8 cellular contexts compared by ENCODE assay signal in the genomic region with DNA sequence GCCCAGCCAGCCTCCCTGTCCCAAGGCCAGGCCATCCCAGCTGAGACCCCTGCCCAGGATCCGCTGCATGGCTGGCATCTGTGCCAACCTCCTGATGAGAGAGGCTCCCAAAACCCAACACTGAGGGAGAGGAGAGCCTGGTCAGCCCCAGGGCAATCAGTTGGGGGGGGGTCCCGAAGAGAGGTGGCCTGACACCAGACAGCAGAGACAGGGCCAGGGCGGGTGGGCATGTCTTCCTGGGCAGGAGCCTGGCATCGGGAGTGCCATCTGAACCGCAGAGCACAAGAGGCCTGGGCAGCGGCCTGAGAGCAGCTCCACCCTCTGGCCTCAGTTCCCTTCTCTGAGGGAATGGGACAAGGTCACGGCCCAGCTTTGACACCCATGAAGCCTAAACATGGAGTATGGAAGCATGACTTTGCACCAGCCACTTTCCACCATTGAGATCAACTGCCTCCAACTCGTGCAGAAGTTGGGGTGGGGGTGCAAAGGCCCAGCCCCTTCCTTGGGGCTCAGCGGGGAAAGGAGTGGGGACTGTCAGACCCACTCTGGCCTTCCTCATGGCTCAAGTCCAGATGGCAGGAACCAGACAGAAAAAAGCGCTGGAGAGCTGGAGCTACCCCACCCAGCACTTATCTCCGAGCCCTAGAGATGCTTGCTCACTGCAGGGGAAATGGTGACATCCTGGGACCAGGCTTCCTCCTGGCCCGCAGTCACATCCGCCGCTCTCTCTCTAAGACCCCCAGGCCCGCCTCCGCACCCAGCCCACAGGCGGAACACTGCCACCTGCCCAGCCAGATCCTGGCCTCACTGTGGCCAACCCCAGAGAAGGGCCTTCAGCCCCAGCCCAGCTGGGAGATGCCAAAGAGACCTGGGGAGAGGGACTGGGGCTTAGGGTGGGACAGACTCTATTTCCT.
DNase-seq lines count a peak whose midpoint lies in the region; ATAC-seq and TF ChIP-seq lines count a peak whose summit lies in the region.

No MANE protein-coding gene starts in this region.

- H3K27ac ChIP-seq in HL-60 (replicated peaks) (peak overlapping the region; percentile 91), duodenal mucosa (ENCODE audit: low read depth, low read length) (peak overlapping the region; percentile 74), skin epidermis (peak overlapping the region in 20 of 21 experiments; percentile 53 to 94 (median 83)), brain microvascular endothelial cell (no peak overlapping the region)

- peak overlapping the region; percentile 59 for H3K9ac ChIP-seq in duodenal mucosa (ENCODE audit: low read depth in 1 of 2, low read length in 2 of 2)

- H3K27me3 ChIP-seq in HL-60 (ENCODE audit: insufficient read depth, poor library complexity, severe bottlenecking) (no peaks in the 10 kb centered on the region), duodenal mucosa (ENCODE audit: control insufficient read depth in 1 of 2, insufficient read depth in 2 of 2, low read length in 2 of 2) (no peaks in the 10 kb centered on the region), brain microvascular endothelial cell (replicated peaks) (no peaks in the 10 kb centered on the region)

- H3K36me3 ChIP-seq in duodenal mucosa (ENCODE audit: control insufficient read depth in 1 of 2, insufficient read depth in 2 of 2, low read length in 2 of 2) (no peaks in the 10 kb centered on the region), brain microvascular endothelial cell (replicated peaks) (peaks cover 2% of the 10 kb centered on the region)

- in situ Hi-C loops in brain microvascular endothelial cell (cut with HindIII; ENCODE audit: low pct_ligation_motif_present, low sequenced_read_pairs), result no loop called here

- H3K9me3 ChIP-seq in duodenal mucosa (ENCODE audit: control insufficient read depth in 1 of 2, low read length in 2 of 2), result no peaks in the 10 kb centered on the region

- ATAC-seq in GM19043 (IDR thresholded peaks at IDR 0.05; ENCODE audit: low read depth, unreplicated experiment) (peak; percentile 10), HG02885 (IDR thresholded peaks at IDR 0.05; ENCODE audit: poor library complexity, unreplicated experiment) (no peak), GM18511 (IDR thresholded peaks at IDR 0.05; ENCODE audit: unreplicated experiment) (no peak)

- TF ChIP-seq CTCF in HL-60 (IDR thresholded peaks at IDR 0.05; ENCODE audit: insufficient read depth, low read length) (no peak), brain microvascular endothelial cell (IDR thresholded peaks at IDR 0.05; ENCODE audit: low read depth, low read length, missing control alignments) (no peak)

- no peak overlapping the region for H3K4me3 ChIP-seq in HL-60 (replicated peaks; ENCODE audit: insufficient read depth, low read length)
- peak overlapping the region; percentile 41 to 68 for H3K4me3 ChIP-seq in duodenal mucosa (ENCODE audit: low read depth in 1 of 2, low read length in 2 of 2)
- H3K4me3 ChIP-seq in skin epidermis, result no peak overlapping the region
- no peak overlapping the region for H3K4me3 ChIP-seq in brain microvascular endothelial cell (ENCODE audit: low read depth, low read length)

- DNase-seq in HL-60 (ENCODE audit: low read depth in 1 of 2, low spot score in 1 of 2), result peak in 1 of 2 experiments; percentile 61
- no peak for DNase-seq in NCI-H187 treated with DMSO at 0.1 percent for 48 hours (lab: John Stamatoyannopoulos, UW)
- no peak for DNase-seq in brain microvascular endothelial cell

- peaks cover 52 to 65% of the 10 kb centered on the region in 2 donors for H3K4me1 ChIP-seq in duodenal mucosa (ENCODE audit: control insufficient read depth in 1 of 2, insufficient read depth in 2 of 2, low read length in 2 of 2)

Comparison
In these comparisons a context has a peak if more than half of its experiments do, and no peak if none do; other contexts are left out.
1. H3K4me3 ChIP-seq: peak in duodenal mucosa (2 of 2); none in HL-60 (single experiment), skin epidermis (0 of 7) and brain microvascular endothelial cell (single experiment).